Comparison of ENCODE assay signal across 19 cellular contexts in the genomic region with DNA sequence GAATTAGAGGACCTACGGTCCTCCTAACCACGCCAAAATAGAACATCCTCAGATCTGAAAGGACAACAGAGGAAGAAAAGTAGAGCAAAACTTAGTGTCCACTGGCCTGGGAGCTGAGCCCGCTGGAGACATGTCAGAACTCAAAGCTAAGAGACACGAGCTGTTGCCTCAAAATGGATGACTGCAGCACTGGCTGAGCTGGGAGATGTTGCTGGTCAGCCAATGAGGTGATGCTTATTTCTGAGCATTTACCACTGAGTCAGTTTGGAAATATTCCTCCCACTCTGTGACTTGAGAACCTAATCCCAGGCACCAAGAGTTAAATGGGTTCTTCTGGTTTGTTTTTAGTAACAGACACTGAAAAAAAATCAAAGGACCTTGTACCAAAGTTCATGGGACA. TPM values are rescaled to one million over a fixed set of nuclear protein-coding genes. Genes with fewer than 3 reads are reported as not detected.
DNase-seq lines count a peak whose midpoint lies in the region; ATAC-seq and TF ChIP-seq lines count a peak whose summit lies in the region.
"Had no signal": no experiment of that assay in that cellular context is flagged by ENCODE, and none has a peak within 500 bp of the region (broad histone marks: within the 10 kb centered on the region; RNA-seq: fewer than 3 reads in every experiment).

No MANE protein-coding gene starts in this region.

- H3K27me3 Mint-ChIP-seq in neural progenitor cell (ENCODE audit: insufficient read depth, low read depth) = no peaks in the 10 kb centered on the region
- H3K27me3 Mint-ChIP-seq: activated naive CD4-positive, alpha-beta T cell treated with anti-CD3 and anti-CD28 coated beads, Interleukin-2, amount 10 ng/mL, durations not matched to agents 7 days and 5 days had no signal

- H3K4me1 ChIP-seq in neural progenitor cell = peaks cover 18% of the 10 kb centered on the region
- H3K4me1 ChIP-seq: HAP-1, tibial nerve had no signal

- peaks cover 12% of the 10 kb centered on the region for H3K9me3 Mint-ChIP-seq in neural progenitor cell

- DNase-seq in EH (ENCODE audit: low read depth) = peak; percentile 72
- peak; percentile 77 for DNase-seq in fibroblast of mammary gland (ENCODE audit: low read depth)
- no peak for DNase-seq in neural progenitor cell (ENCODE audit: low spot score)
- DNase-seq in NCI-H82 treated with DMSO at 0.1 percent for 48 hours (lab: John Stamatoyannopoulos, UW; ENCODE audit: unreplicated experiment) = no peak
- DNase-seq in substantia nigra (lab: John Stamatoyannopoulos, UW) = no peak
- DNase-seq: activated CD4-positive, alpha-beta T cell treated with anti-CD3 and anti-CD28 coated beads for 48 hours; activated naive CD4-positive, alpha-beta T cell treated with anti-CD3 and anti-CD28 coated beads, Interleukin-2, amount 10 ng/mL, durations not matched to agents 7 days and 5 days; caudate nucleus; left colon; NCI-H1092; SHP77; stimulated activated CD8-positive, alpha-beta memory T cell treated with anti-CD3 and anti-CD28 coated beads, Interleukin-4, amount 100 ng/mL, for 48 hours; T1000 had no signal

- no peak overlapping the region for H3K9ac ChIP-seq in neural progenitor cell

- no peaks in the 10 kb centered on the region for H3K9me3 ChIP-seq in neural progenitor cell (ENCODE audit: low read depth)
- H3K9me3 ChIP-seq: HAP-1 had no signal

- H3K4me3 ChIP-seq in fibroblast of mammary gland (ENCODE audit: control insufficient read depth, low read depth, low read length) = no peak overlapping the region
- H3K4me3 ChIP-seq in neural progenitor cell = no peak overlapping the region
- H3K4me3 ChIP-seq: HAP-1, tibial nerve had no signal

- H3K27me3 ChIP-seq in neural progenitor cell = no peaks in the 10 kb centered on the region
- H3K27me3 ChIP-seq: tibial nerve had no signal

- H3K4me3 Mint-ChIP-seq in neural progenitor cell = no peak overlapping the region
- H3K4me3 Mint-ChIP-seq: activated naive CD4-positive, alpha-beta T cell treated with anti-CD3 and anti-CD28 coated beads, Interleukin-2, amount 10 ng/mL, durations not matched to agents 7 days and 5 days; IgD-negative memory B cell had no signal

- H3K79me2 ChIP-seq in neural progenitor cell (ENCODE audit: low read depth) = no peaks in the 10 kb centered on the region

- H3K27ac Mint-ChIP-seq in neural progenitor cell = no peak overlapping the region
- H3K27ac Mint-ChIP-seq: activated naive CD4-positive, alpha-beta T cell treated with anti-CD3 and anti-CD28 coated beads, Interleukin-2, amount 10 ng/mL, durations not matched to agents 7 days and 5 days; IgD-negative memory B cell had no signal

- peaks cover 21% of the 10 kb centered on the region for H3K4me1 Mint-ChIP-seq in neural progenitor cell

- H3K27ac ChIP-seq in neural progenitor cell (no peak overlapping the region), substantia nigra (ENCODE audit: low read depth, low read length, poor library complexity, severe bottlenecking) (no peak overlapping the region)
- H3K27ac ChIP-seq: tibial nerve had no signal

- H3F3A ChIP-seq in neural progenitor cell (ENCODE audit: low read depth) = peaks cover 4% of the 10 kb centered on the region

- H2AFZ ChIP-seq in neural progenitor cell (replicated peaks) = peak overlapping the region; percentile 70

- no peak overlapping the region for H3K4me2 ChIP-seq in neural progenitor cell

- H3K36me3 ChIP-seq in neural progenitor cell = no peaks in the 10 kb centered on the region
- H3K36me3 ChIP-seq: HAP-1, tibial nerve had no signal

- H4K20me1 ChIP-seq in neural progenitor cell (ENCODE audit: low read depth) = no peaks in the 10 kb centered on the region

- peaks cover 5% of the 10 kb centered on the region for H3K36me3 Mint-ChIP-seq in neural progenitor cell
- H3K36me3 Mint-ChIP-seq: activated naive CD4-positive, alpha-beta T cell treated with anti-CD3 and anti-CD28 coated beads, Interleukin-2, amount 10 ng/mL, durations not matched to agents 7 days and 5 days had no signal

- TF ChIP-seq CTCF in fibroblast of mammary gland (conservative IDR thresholded peaks at IDR 0.05; ENCODE audit: control insufficient read depth, insufficient read depth, low read depth, low read length) (no peak), neural progenitor cell (IDR thresholded peaks at IDR 0.05) (no peak)

- ATAC-seq in SK-N-SH treated with all-trans-retinoic acid at 6 μM for 48 hours (peak; percentile 47; the same call in 1 of the 3 replicates), HG02852 (IDR thresholded peaks at IDR 0.05; ENCODE audit: unreplicated experiment) (no peak), GM19035 (IDR thresholded peaks at IDR 0.05; ENCODE audit: unreplicated experiment) (no peak)
- ATAC-seq: left colon had no signal

TF ChIP-seq in SK-N-SH treated with all-trans-retinoic acid at 6 μM for 48 hours, 23 proteins besides CTCF, POLR2A, EP300 and RAD21:
- TF ChIP-seq ZC3H10 (CRISPR knock-in tag; IDR thresholded peaks at IDR 0.05) (no peak), PPARA (CRISPR knock-in tag; IDR thresholded peaks at IDR 0.05; ENCODE audit: borderline replicate concordance) (no peak), OSR1 (CRISPR knock-in tag; IDR thresholded peaks at IDR 0.05) (no peak), ESRRG (CRISPR knock-in tag; IDR thresholded peaks at IDR 0.05) (no peak), ISL1 (CRISPR knock-in tag; IDR thresholded peaks at IDR 0.05) (no peak)
- TF ChIP-seq, protein P1, sequence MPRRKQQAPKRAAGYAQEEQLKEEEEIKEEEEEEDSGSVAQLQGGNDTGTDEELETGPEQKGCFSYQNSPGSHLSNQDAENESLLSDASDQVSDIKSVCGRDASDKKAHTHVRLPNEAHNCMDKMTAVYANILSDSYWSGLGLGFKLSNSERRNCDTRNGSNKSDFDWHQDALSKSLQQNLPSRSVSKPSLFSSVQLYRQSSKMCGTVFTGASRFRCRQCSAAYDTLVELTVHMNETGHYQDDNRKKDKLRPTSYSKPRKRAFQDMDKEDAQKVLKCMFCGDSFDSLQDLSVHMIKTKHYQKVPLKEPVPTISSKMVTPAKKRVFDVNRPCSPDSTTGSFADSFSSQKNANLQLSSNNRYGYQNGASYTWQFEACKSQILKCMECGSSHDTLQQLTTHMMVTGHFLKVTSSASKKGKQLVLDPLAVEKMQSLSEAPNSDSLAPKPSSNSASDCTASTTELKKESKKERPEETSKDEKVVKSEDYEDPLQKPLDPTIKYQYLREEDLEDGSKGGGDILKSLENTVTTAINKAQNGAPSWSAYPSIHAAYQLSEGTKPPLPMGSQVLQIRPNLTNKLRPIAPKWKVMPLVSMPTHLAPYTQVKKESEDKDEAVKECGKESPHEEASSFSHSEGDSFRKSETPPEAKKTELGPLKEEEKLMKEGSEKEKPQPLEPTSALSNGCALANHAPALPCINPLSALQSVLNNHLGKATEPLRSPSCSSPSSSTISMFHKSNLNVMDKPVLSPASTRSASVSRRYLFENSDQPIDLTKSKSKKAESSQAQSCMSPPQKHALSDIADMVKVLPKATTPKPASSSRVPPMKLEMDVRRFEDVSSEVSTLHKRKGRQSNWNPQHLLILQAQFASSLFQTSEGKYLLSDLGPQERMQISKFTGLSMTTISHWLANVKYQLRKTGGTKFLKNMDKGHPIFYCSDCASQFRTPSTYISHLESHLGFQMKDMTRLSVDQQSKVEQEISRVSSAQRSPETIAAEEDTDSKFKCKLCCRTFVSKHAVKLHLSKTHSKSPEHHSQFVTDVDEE (CRISPR knock-in tag; IDR thresholded peaks at IDR 0.05) = no peak

RNA-seq across cellular contexts. Expression of a gene that starts 32.6 kb away (rescaled TPM):
- 2.2 and 2.8 TPM in 2 replicates for total RNA-seq in neural progenitor cell (ENCODE audit: low replicate concordance)

RNA-seq across cellular contexts. Expression of a gene that starts 33.3 kb away (rescaled TPM):
- total RNA-seq in neural progenitor cell (ENCODE audit: low replicate concordance) = 24.0 and 28.4 TPM in 2 replicates

Comparison
In these comparisons a context has a peak if more than half of its experiments do, and no peak if none do; other contexts are left out.
1. DNase-seq: peak in EH (single experiment) and fibroblast of mammary gland (single experiment); none in neural progenitor cell (single experiment), NCI-H82 treated with DMSO at 0.1 percent for 48 hours (single experiment) and substantia nigra (0 of 49).